Comparison of ENCODE assay signal across 10 cellular contexts in the genomic region with DNA sequence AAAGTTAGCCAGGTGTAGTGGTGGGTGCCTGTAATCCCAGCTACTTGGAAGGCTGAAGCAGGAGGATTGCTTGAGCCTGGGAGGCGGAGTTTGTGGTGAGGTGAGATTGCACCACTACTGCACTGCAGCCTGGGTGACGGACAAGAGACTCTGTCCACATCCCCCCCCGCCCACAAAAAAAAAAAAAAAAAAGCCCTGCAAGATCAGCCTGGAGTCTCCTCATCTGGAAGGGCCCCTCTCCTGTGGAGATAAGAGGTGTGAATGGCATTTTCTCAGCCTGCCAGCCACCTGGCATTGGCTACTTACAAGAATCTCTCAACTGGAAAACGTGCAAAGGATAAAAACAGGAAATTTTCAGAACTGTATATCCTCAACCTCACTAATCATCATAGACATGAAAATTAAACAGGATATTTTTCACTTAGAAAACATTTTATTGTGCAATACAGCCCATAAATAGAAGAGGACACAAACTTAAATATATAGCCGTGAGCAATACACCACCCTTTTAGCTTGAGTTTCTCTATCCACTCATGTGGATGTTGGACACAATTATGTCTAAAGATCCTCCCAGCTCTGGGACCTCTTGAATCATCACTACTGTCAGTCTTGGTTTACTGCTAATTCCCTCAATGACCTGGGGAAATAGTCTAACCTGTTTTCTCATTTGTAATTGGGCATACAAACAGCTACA. TPM values are rescaled to one million over a fixed set of nuclear protein-coding genes. Genes with fewer than 3 reads are reported as not detected.
DNase-seq lines count a peak whose midpoint lies in the region; ATAC-seq, FAIRE-seq and TF ChIP-seq lines count a peak whose summit lies in the region.
"Had no signal": no experiment of that assay in that cellular context is flagged by ENCODE, and none has a peak within 500 bp of the region (broad histone marks: within the 10 kb centered on the region; RNA-seq: fewer than 3 reads in every experiment).

No MANE protein-coding gene starts in this region.

- H3K9ac ChIP-seq in keratinocyte (ENCODE audit: control insufficient read depth, extremely low read depth, insufficient read depth, low read length) (no peak overlapping the region), endodermal cell (ENCODE audit: extremely low read depth, low read length, poor library complexity, severe bottlenecking) (no peak overlapping the region)

- POLR2A ChIA-PET in RWPE1 (lab: Yijun Ruan, JAX; ENCODE audit: low non-redundant PET) = no interaction called here

- H3K9me1 ChIP-seq in keratinocyte (ENCODE audit: control insufficient read depth, extremely low read depth, insufficient read depth, low read length) = no peaks in the 10 kb centered on the region

- H3K4me3 Mint-ChIP-seq in endodermal cell = no peak overlapping the region

- CTCF ChIA-PET in RWPE1 (lab: Yijun Ruan, JAX) = interaction anchor here (0.6 to 2.0 kb wide), 4 partner anchors 10 to 67 kb away, joined by 4 to 12 read pairs (median 6); no protein-coding TSS in a partner anchor

- H3K27me3 Mint-ChIP-seq in endodermal cell (ENCODE audit: insufficient read depth) = peaks cover 49% of the 10 kb centered on the region

- H3K27ac Mint-ChIP-seq in endodermal cell = no peak overlapping the region

- no peaks in the 10 kb centered on the region for H4K20me1 ChIP-seq in keratinocyte (ENCODE audit: control insufficient read depth, extremely low read depth, insufficient read depth, low read length)

- TF ChIP-seq CTCF in RWPE1 (conservative IDR thresholded peaks at IDR 0.05; ENCODE audit: low read depth) = no peak
- TF ChIP-seq CTCF in keratinocyte (optimal IDR thresholded peaks at IDR 0.05 in 1 of 3, IDR thresholded peaks at IDR 0.05 in 1 of 3, conservative IDR thresholded peaks at IDR 0.05 in 1 of 3; ENCODE audit: extremely low read depth in 1 of 3, insufficient read depth in 2 of 3, low read length in 3 of 3) = no peak
- no peak for TF ChIP-seq CTCF in endodermal cell (conservative IDR thresholded peaks at IDR 0.05)

- peaks cover 35% of the 10 kb centered on the region for H3K4me1 ChIP-seq in keratinocyte (ENCODE audit: control insufficient read depth, extremely low read depth, insufficient read depth, low read length)
- H3K4me1 ChIP-seq in endodermal cell (ENCODE audit: control insufficient read depth, insufficient read depth, low read length) = no peaks in the 10 kb centered on the region

- no peaks in the 10 kb centered on the region for H3K36me3 Mint-ChIP-seq in endodermal cell (ENCODE audit: low read depth)

- DNase-seq in A172 (ENCODE audit: low spot score) = peak; percentile 81
- DNase-seq in H4 (ENCODE audit: low spot score) = peak; percentile 83
- peak; percentile 62 for DNase-seq in RWPE1 (ENCODE audit: low spot score)
- DNase-seq in keratinocyte (ENCODE audit: low read depth, low spot score) = no peak
- no peak for DNase-seq in germinal center (ENCODE audit: low spot score)
- no peak for DNase-seq in endodermal cell

- FAIRE-seq in keratinocyte (lab: Jason Lieb, UNC) = no peak

- H3K27me3 ChIP-seq in keratinocyte (ENCODE audit: control insufficient read depth, extremely low read depth, insufficient read depth, low read length) = no peaks in the 10 kb centered on the region
- H3K27me3 ChIP-seq in endodermal cell (ENCODE audit: control insufficient read depth, insufficient read depth, low read length, poor library complexity, severe bottlenecking) = no peaks in the 10 kb centered on the region
- H3K27me3 ChIP-seq: suprapubic skin had no signal

- H3K27ac ChIP-seq in RWPE1 = peak overlapping the region; percentile 95
- peak overlapping the region; percentile 91 for H3K27ac ChIP-seq in keratinocyte (ENCODE audit: control insufficient read depth, insufficient read depth, low read length)
- no peak overlapping the region for H3K27ac ChIP-seq in endodermal cell (ENCODE audit: low read depth, low read length)

- peak overlapping the region in 1 of 3 experiments; percentile 34 for H3K4me3 ChIP-seq in keratinocyte (ENCODE audit: control insufficient read depth in 2 of 3, extremely low read depth in 1 of 3, insufficient read depth in 2 of 3, low read depth in 1 of 3, low read length in 3 of 3)
- H3K4me3 ChIP-seq in endodermal cell (ENCODE audit: low read length) = no peak overlapping the region
- H3K4me3 ChIP-seq: suprapubic skin had no signal

- dilution Hi-C loops in keratinocyte (cut with MboI; ENCODE audit: extremely low pct_ligation_motif_present, low sequenced_read_pairs) = no loop called here

- ATAC-seq in HG03439 (IDR thresholded peaks at IDR 0.05; ENCODE audit: unreplicated experiment) (no peak), GM19463 (IDR thresholded peaks at IDR 0.05; ENCODE audit: unreplicated experiment) (no peak)

- peaks cover 6% of the 10 kb centered on the region for H3K4me1 Mint-ChIP-seq in endodermal cell

- 80 to 82% methylated on average over 1 to 5 of the region's 5 CpGs for WGBS in endodermal cell (ENCODE audit: insufficient coverage in 1 of 2, insufficient read length in 1 of 2), 2 experiments

- no peak overlapping the region for H2AFZ ChIP-seq in keratinocyte (ENCODE audit: control insufficient read depth, low read length)

- H3K9me3 Mint-ChIP-seq in endodermal cell = peaks cover 2% of the 10 kb centered on the region

- no peaks in the 10 kb centered on the region for H3K9me3 ChIP-seq in keratinocyte (ENCODE audit: control insufficient read depth, low read depth, low read length)
- H3K9me3 ChIP-seq in endodermal cell (ENCODE audit: control insufficient read depth, low read length) = no peaks in the 10 kb centered on the region
- H3K9me3 ChIP-seq: suprapubic skin had no signal

- H3K79me2 ChIP-seq in keratinocyte (ENCODE audit: control insufficient read depth, insufficient read depth, low read length) = no peaks in the 10 kb centered on the region

- H3K36me3 ChIP-seq in keratinocyte (ENCODE audit: control insufficient read depth in 2 of 2, extremely low read depth in 1 of 2, insufficient read depth in 2 of 2, low read length in 2 of 2) (no peaks in the 10 kb centered on the region), endodermal cell (ENCODE audit: control insufficient read depth, insufficient read depth, low read length) (no peaks in the 10 kb centered on the region)
- H3K36me3 ChIP-seq: suprapubic skin had no signal

- peak overlapping the region; percentile 64 for H3K4me2 ChIP-seq in keratinocyte (ENCODE audit: control insufficient read depth, extremely low read depth, insufficient read depth, low read depth, low read length)

RNA-seq across cellular contexts. Expression of a gene that starts 11.3 kb away (rescaled TPM):
- 13.6 and 18.7 TPM in 2 replicates for total RNA-seq in A172 (2014; rRNA removed; shearing (Covaris generic))
- total RNA-seq in H4 (2014; rRNA removed; shearing (Covaris generic)) = not detected in 2 replicates
- 2.1 to 3.5 TPM (median 2.2 TPM) in 3 replicates for polyA plus RNA-seq in keratinocyte
- 0.59 TPM for polyA plus RNA-seq in keratinocyte (2011; ENCODE audit: low read depth)
- 1.3 and 1.8 TPM in 2 replicates for polyA plus RNA-seq in keratinocyte (2011; cell fraction: cytosol; rRNA removed)
- 1.4 TPM in 2 replicates for polyA plus RNA-seq in keratinocyte (2011; cell fraction: nucleus; rRNA removed)
- polyA plus RNA-seq in keratinocyte (2012; ENCODE audit: low replicate concordance) = 1.6 and 3.0 TPM in 2 replicates
- 3.8 to 8.8 TPM (median 4.6 TPM) in 3 replicates for polyA minus RNA-seq in keratinocyte
- polyA minus RNA-seq in keratinocyte (2011; cell fraction: cytosol; rRNA and poly(A)+ RNA removed) = 4.2 TPM
- polyA minus RNA-seq in keratinocyte (2011; cell fraction: nucleus; rRNA and poly(A)+ RNA removed) = 1.4 TPM in 2 replicates
- 10 to 100 TPM; 10.1 to 15.8 TPM for total RNA-seq in endodermal cell
- 9.4 TPM for polyA plus RNA-seq in endodermal cell (2013, experiment 1 of 2)
- polyA plus RNA-seq in endodermal cell (2013, experiment 2 of 2) = 7.9 TPM

RNA-seq across cellular contexts. Expression of a gene that starts 23.2 kb away (rescaled TPM):
- total RNA-seq in A172 (2014; rRNA removed; shearing (Covaris generic)) = not detected in 2 replicates
- not detected in 2 replicates for total RNA-seq in H4 (2014; rRNA removed; shearing (Covaris generic))
- 0.05 to 0.11 TPM (median 0.07 TPM) in 3 replicates for polyA plus RNA-seq in keratinocyte
- not detected for polyA plus RNA-seq in keratinocyte (2011; ENCODE audit: low read depth)
- 0.06 TPM in 1 of 2 replicates, not detected in the other for polyA plus RNA-seq in keratinocyte (2011; cell fraction: cytosol; rRNA removed)
- not detected in 2 replicates for polyA plus RNA-seq in keratinocyte (2011; cell fraction: nucleus; rRNA removed)
- 0.16 and 0.65 TPM in 2 replicates for polyA plus RNA-seq in keratinocyte (2012; ENCODE audit: low replicate concordance)
- polyA minus RNA-seq in keratinocyte = not detected in 3 replicates
- polyA minus RNA-seq in keratinocyte (2011; cell fraction: cytosol; rRNA and poly(A)+ RNA removed) = not detected
- polyA minus RNA-seq in keratinocyte (2011; cell fraction: nucleus; rRNA and poly(A)+ RNA removed) = not detected in 2 replicates
- total RNA-seq in endodermal cell = not detected
- polyA plus RNA-seq in endodermal cell (2013, experiment 1 of 2) = not detected
- not detected for polyA plus RNA-seq in endodermal cell (2013, experiment 2 of 2)
- total RNA-seq: T-helper 2 cell treated with Interferon-gamma antibody and Interleukin-4, amounts not matched to agents 100 ng/mL and 5 ng/mL, for 36 hours had no signal

Comparison
In these comparisons a context has a peak if more than half of its experiments do, and no peak if none do; other contexts are left out.
1. DNase-seq: peak in A172 (single experiment), H4 (single experiment) and RWPE1 (single experiment); none in keratinocyte (single experiment), germinal center (single experiment) and endodermal cell (single experiment).
2. RNA of a gene that starts 11.3 kb away (total RNA-seq): 13.6 to 18.7 TPM in A172 and 10.1 to 15.8 TPM in endodermal cell; not detected in H4; every median in the first group is over 10 times any median in the second.